Comparison of ENCODE assay signal across 12 cellular contexts in the genomic region with DNA sequence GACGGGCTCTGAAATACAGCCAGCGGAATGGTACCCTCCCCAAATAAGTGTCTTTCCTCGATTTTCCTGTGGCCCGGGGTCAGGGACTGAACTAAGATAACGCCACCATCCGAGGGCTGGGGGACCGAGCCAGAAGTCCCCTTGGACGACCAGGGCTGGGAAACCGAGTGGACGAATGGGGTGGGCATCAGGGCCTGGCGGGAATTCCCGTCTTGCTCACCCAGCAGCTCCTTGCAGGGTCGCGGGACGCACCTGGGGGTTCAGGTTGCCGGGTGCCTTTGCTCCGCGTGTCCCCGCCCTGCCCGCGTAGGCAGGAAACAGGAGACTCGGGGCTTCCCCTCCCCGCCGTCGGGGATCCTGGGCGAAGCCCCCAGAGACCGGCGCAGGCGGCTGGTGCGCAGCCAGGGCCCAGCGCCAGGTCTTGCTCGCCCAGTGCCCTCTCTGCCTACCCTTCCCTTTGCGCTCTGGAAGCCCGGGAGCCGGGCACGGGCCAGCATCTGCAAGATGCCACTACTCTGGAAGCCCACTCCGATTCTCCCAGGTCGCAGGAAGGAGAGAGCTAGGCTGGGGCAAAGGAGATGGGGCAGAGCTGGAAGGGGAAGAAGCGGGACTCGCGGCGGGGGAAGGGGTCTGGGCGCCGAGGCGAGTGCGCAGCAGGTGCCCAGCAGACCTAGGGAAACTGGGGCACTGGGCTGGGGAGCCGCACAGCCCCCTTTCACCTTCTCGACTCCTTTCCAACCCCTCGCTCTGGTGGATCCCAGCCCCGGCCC. TPM values are rescaled to one million over a fixed set of nuclear protein-coding genes. Genes with fewer than 3 reads are reported as not detected.
DNase-seq lines count a peak whose midpoint lies in the region; ATAC-seq and TF ChIP-seq lines count a peak whose summit lies in the region.
"Had no signal": no experiment of that assay in that cellular context is flagged by ENCODE, and none has a peak within 500 bp of the region (broad histone marks: within the 10 kb centered on the region; RNA-seq: fewer than 3 reads in every experiment).

No MANE protein-coding gene starts in this region.

- peak overlapping the region in 9 of 10 donors; percentile 17 to 55 (median 45) for H3K4me3 ChIP-seq in heart right ventricle

- peaks cover 51% of the 10 kb centered on the region for H3K27me3 Mint-ChIP-seq in activated T-cell treated with anti-CD3 and anti-CD28 coated beads, Interleukin-2, amount 50 U/mL, for 4 hours (ENCODE audit: low read depth)
- H3K27me3 Mint-ChIP-seq in immature natural killer cell (ENCODE audit: low read depth in 3 of 3) = peaks cover 23 to 34% (median 33%) of the 10 kb centered on the region in 3 donors
- H3K27me3 Mint-ChIP-seq in type B pancreatic cell = peaks cover 68% of the 10 kb centered on the region

- H3K36me3 Mint-ChIP-seq in activated T-cell treated with anti-CD3 and anti-CD28 coated beads, Interleukin-2, amount 50 U/mL, for 4 hours (ENCODE audit: insufficient read depth) = no peaks in the 10 kb centered on the region
- H3K36me3 Mint-ChIP-seq in immature natural killer cell (peaks cover 0 to 3% (median 0%) of the 10 kb centered on the region in 3 donors), type B pancreatic cell (peaks cover 5% of the 10 kb centered on the region)

- H3K4me1 ChIP-seq in heart right ventricle = peaks cover 9 to 33% (median 26%) of the 10 kb centered on the region in 9 donors
- H3K4me1 ChIP-seq: foreskin keratinocyte had no signal

- TF ChIP-seq CTCF in heart right ventricle (IDR thresholded peaks at IDR 0.05) = no peak
- TF ChIP-seq CTCF in type B pancreatic cell (conservative IDR thresholded peaks at IDR 0.05) = no peak

- DNase-seq in heart right ventricle = no peak
- DNase-seq in left ventricle myocardium superior = no peak
- no peak for DNase-seq in activated T-cell treated with anti-CD3 and anti-CD28 coated beads, Interleukin-2, amount 50 U/mL, for 4 hours
- DNase-seq in immature natural killer cell = no peak
- no peak for DNase-seq in type B pancreatic cell (ENCODE audit: extremely low spot score, unreplicated experiment)
- DNase-seq in NAMALWA (ENCODE audit: low spot score) = no peak
- no peak for DNase-seq in foreskin melanocyte
- DNase-seq in EL = no peak
- DNase-seq: DMS79, foreskin keratinocyte, IMR-90 had no signal

- ATAC-seq in heart right ventricle (peak in 1 of 8 donors; percentile 9), left ventricle myocardium superior (no peak)
- peak; percentile 5 to 9 for ATAC-seq in activated T-cell treated with anti-CD3 and anti-CD28 coated beads, Interleukin-2, amount 50 U/mL, for 4 hours
- ATAC-seq: foreskin keratinocyte had no signal

- WGBS in heart right ventricle, 2 donors = 4 to 5% methylated on average over 47 to 50 of the region's 50 CpGs

- H3K4me1 Mint-ChIP-seq in activated T-cell treated with anti-CD3 and anti-CD28 coated beads, Interleukin-2, amount 50 U/mL, for 4 hours (ENCODE audit: low read depth) = peaks cover 18% of the 10 kb centered on the region
- peaks cover 0 to 21% of the 10 kb centered on the region in 2 donors for H3K4me1 Mint-ChIP-seq in immature natural killer cell
- H3K4me1 Mint-ChIP-seq in type B pancreatic cell (ENCODE audit: unreplicated experiment) = peaks cover 6% of the 10 kb centered on the region

- H3K27me3 ChIP-seq in heart right ventricle = peaks cover 24 to 73% (median 54%) of the 10 kb centered on the region in 7 donors

- peaks cover 0 to 5% (median 0%) of the 10 kb centered on the region in 9 donors for H3K36me3 ChIP-seq in heart right ventricle

- H3K27ac Mint-ChIP-seq in immature natural killer cell (no peak overlapping the region), type B pancreatic cell (no peak overlapping the region)

- intact Hi-C loops in heart right ventricle (cut with DNase I) (loop anchor here in 8 of 10 donors (5.0 to 10.0 kb wide), 5 partner anchors 68 to 206 kb away; a partner anchor contains a TSS), left ventricle myocardium superior (cut with micrococcal nuclease) (loop anchor here (5.0 kb wide), 1 partner anchor 68 kb away; no protein-coding TSS in a partner anchor)

- peak overlapping the region in 1 of 10 donors; percentile 15 for H3K27ac ChIP-seq in heart right ventricle
- H3K27ac ChIP-seq: foreskin keratinocyte had no signal

- H3K9me3 Mint-ChIP-seq in activated T-cell treated with anti-CD3 and anti-CD28 coated beads, Interleukin-2, amount 50 U/mL, for 4 hours = no peaks in the 10 kb centered on the region
- H3K9me3 Mint-ChIP-seq in immature natural killer cell = no peaks in the 10 kb centered on the region
- H3K9me3 Mint-ChIP-seq in type B pancreatic cell = no peaks in the 10 kb centered on the region

- H3K9me3 ChIP-seq in heart right ventricle = no peaks in the 10 kb centered on the region

- peak overlapping the region; percentile 54 for H3K4me3 Mint-ChIP-seq in activated T-cell treated with anti-CD3 and anti-CD28 coated beads, Interleukin-2, amount 50 U/mL, for 4 hours
- peak overlapping the region in 4 of 5 donors; percentile 18 to 69 (median 42) for H3K4me3 Mint-ChIP-seq in immature natural killer cell
- H3K4me3 Mint-ChIP-seq in type B pancreatic cell = peak overlapping the region; percentile 71

RNA-seq across cellular contexts. Expression of a gene that starts 0.7 kb away (rescaled TPM):
- under 1 TPM; 0.13 to 0.66 (median 0.27) TPM for total RNA-seq in heart right ventricle
- under 1 TPM; 0.44 to 0.61 TPM for polyA plus RNA-seq in heart right ventricle
- total RNA-seq in left ventricle myocardium superior = 0.52 TPM
- under 1 TPM in 1 of 3 donors, not detected in 2; 0.08 TPM for total RNA-seq in activated T-cell treated with anti-CD3 and anti-CD28 coated beads, Interleukin-2, amount 50 U/mL, for 4 hours
- polyA plus RNA-seq in immature natural killer cell = under 1 TPM in 1 of 3 donors, not detected in 2; 0.66 TPM
- total RNA-seq in type B pancreatic cell (ENCODE audit: low replicate concordance) = 0.36 and 0.72 TPM in 2 replicates
- total RNA-seq: foreskin keratinocyte, IMR-90, SK-MEL-5 had no signal
- polyA plus RNA-seq: foreskin keratinocyte had no signal

RNA-seq across cellular contexts. Expression of a gene that starts 12.4 kb away (rescaled TPM):
- total RNA-seq in heart right ventricle (1 to 10 TPM; 2.4 to 6.3 (median 3.9) TPM), left ventricle myocardium superior (4.5 TPM), type B pancreatic cell (ENCODE audit: low replicate concordance) (28.1 and 44.4 TPM in 2 replicates)
- polyA plus RNA-seq in heart right ventricle (1 to 10 TPM; 3.3 to 5.3 TPM), immature natural killer cell (10 to 100 TPM in 1 of 3 donors, 1 to 10 TPM in 2; 3.9 to 10.3 (median 8.0) TPM)
- 10 to 100 TPM in 1 of 3 donors, 1 to 10 TPM in 2; 6.1 to 12.0 (median 7.0) TPM for total RNA-seq in activated T-cell treated with anti-CD3 and anti-CD28 coated beads, Interleukin-2, amount 50 U/mL, for 4 hours

RNA-seq across cellular contexts. Expression of a gene that starts 33.0 kb away (rescaled TPM):
- total RNA-seq in heart right ventricle = not detected
- not detected for polyA plus RNA-seq in heart right ventricle
- not detected for total RNA-seq in left ventricle myocardium superior
- not detected for total RNA-seq in activated T-cell treated with anti-CD3 and anti-CD28 coated beads, Interleukin-2, amount 50 U/mL, for 4 hours
- not detected for polyA plus RNA-seq in immature natural killer cell
- 0.82 and 2.7 TPM in 2 replicates for total RNA-seq in type B pancreatic cell (ENCODE audit: low replicate concordance)
- total RNA-seq: foreskin keratinocyte, IMR-90, SK-MEL-5 had no signal
- polyA plus RNA-seq: foreskin keratinocyte, IMR-90 had no signal
